Comparison of ENCODE assay signal across 8 cellular contexts in the genomic region with DNA sequence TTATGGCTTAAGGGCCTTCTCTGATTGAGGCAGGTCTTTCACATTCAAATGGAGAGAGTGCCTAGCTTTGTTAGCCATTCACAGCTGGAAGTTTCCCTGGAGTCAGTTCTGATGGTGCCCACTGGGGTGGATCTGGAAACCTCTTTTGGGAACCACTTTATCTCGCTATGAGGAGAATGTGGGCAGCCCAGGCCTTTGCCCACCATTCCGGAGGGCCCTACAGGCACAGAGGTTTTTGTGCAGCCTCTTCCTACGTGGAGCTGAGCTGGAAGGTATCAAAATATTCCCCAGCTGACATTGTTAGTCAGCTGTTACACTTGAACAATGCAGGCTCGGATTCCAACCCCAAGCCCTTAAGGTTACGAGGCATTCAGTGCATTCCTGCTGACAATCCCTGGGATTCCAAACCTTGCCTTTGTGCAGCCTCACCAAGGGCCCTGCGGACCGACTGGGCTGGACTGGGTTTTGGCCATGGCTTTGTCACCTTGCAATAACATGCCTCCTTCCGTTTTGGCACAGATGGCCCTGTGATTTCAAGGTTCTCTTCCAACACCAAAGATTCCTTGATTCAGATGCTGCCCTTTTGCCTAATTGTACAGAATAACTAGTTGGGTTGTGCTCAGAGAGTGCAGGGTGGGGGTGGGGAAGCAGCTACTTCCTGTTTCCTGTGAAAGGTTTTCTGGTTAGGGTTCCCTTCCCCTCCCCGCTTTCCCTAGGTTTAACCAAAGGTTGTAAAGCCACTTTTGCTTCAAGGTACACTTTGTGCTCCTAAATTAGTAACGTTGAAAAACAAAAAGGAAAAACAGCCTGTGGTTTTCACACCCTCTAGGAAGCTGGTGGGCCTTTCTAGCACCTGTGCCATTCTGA. TPM values are rescaled to one million over a fixed set of nuclear protein-coding genes. Genes with fewer than 3 reads are reported as not detected.
DNase-seq lines count a peak whose midpoint lies in the region; ATAC-seq and TF ChIP-seq lines count a peak whose summit lies in the region.

No MANE protein-coding gene starts in this region.

- DNase-seq in A172 (ENCODE audit: low spot score) (peak; percentile 62), HAP-1 (ENCODE audit: low spot score in 2 of 2) (peak; percentile 88 to 89), medulla oblongata (ENCODE audit: extremely low spot score) (peak; percentile 24), tibial nerve (ENCODE audit: low spot score in 2 of 2) (peak in 1 of 2 donors; percentile 24), midbrain (lab: John Stamatoyannopoulos, UW) (no peak)
- peak in 1 of 3 experiments; percentile 27 for DNase-seq in effector memory CD8-positive, alpha-beta T cell

- no peak overlapping the region for H3K4me3 ChIP-seq in HAP-1
- H3K4me3 ChIP-seq in tibial nerve = no peak overlapping the region

- H3K4me1 Mint-ChIP-seq in effector memory CD8-positive, alpha-beta T cell (ENCODE audit: low read depth in 2 of 2) = peaks cover 35 to 41% of the 10 kb centered on the region in 2 donors

- H3K27me3 ChIP-seq in HAP-1 (ENCODE audit: low read depth) (no peaks in the 10 kb centered on the region), tibial nerve (no peaks in the 10 kb centered on the region)

- TF ChIP-seq POLR2A in tibial nerve (IDR thresholded peaks at IDR 0.05) = no peak

- peaks cover 31% of the 10 kb centered on the region for H3K36me3 Mint-ChIP-seq in effector memory CD8-positive, alpha-beta T cell (ENCODE audit: insufficient read depth)

- H3K36me3 ChIP-seq in HAP-1 (replicated peaks) = peaks cover 69% of the 10 kb centered on the region
- H3K36me3 ChIP-seq in tibial nerve = peaks cover 0 to 40% (median 0%) of the 10 kb centered on the region in 3 donors

- peak overlapping the region; percentile 75 to 82 for H3K4me3 Mint-ChIP-seq in effector memory CD8-positive, alpha-beta T cell

- no peak for TF ChIP-seq CTCF in VCaP (conservative IDR thresholded peaks at IDR 0.05)
- TF ChIP-seq CTCF in tibial nerve (IDR thresholded peaks at IDR 0.05) = peak in 2 of 5 experiments; percentile 8 to 19

- in situ Hi-C loops in HAP-1 (cut with MboI; ENCODE audit: low sequenced_read_pairs) = no loop called here

- H3K4me1 ChIP-seq in HAP-1 = peaks cover 47% of the 10 kb centered on the region
- peaks cover 0 to 38% (median 26%) of the 10 kb centered on the region in 4 donors for H3K4me1 ChIP-seq in tibial nerve

- TF ChIP-seq EP300 in tibial nerve (IDR thresholded peaks at IDR 0.05) = no peak

- WGBS in tibial nerve, 2 donors = 16% methylated on average over 10 of the region's 10 CpGs

- H3K9me3 Mint-ChIP-seq in effector memory CD8-positive, alpha-beta T cell = no peaks in the 10 kb centered on the region

- H3K9me3 ChIP-seq in HAP-1 (no peaks in the 10 kb centered on the region), tibial nerve (no peaks in the 10 kb centered on the region)

- H3K27ac ChIP-seq in VCaP (peak overlapping the region; percentile 30), tibial nerve (peak overlapping the region; percentile 26 to 90 (median 60))

- peak; percentile 33 for ATAC-seq in effector memory CD8-positive, alpha-beta T cell (replicated peaks)
- no peak for ATAC-seq in HG03039 (IDR thresholded peaks at IDR 0.05; ENCODE audit: unreplicated experiment)

- peak overlapping the region; percentile 89 to 93 for H3K27ac Mint-ChIP-seq in effector memory CD8-positive, alpha-beta T cell

- no peaks in the 10 kb centered on the region for H3K27me3 Mint-ChIP-seq in effector memory CD8-positive, alpha-beta T cell

RNA-seq across cellular contexts. Expression of a gene that starts 27.1 kb away (rescaled TPM):
- 179 and 185 TPM in 2 replicates for total RNA-seq in A172 (2014; rRNA removed; shearing (Covaris generic))
- 10 to 100 TPM; 37.9 to 66.9 (median 50.8) TPM for total RNA-seq in tibial nerve

RNA-seq across cellular contexts. Expression of a gene that starts 44.1 kb away (rescaled TPM):
- total RNA-seq in A172 (2014; rRNA removed; shearing (Covaris generic)) = 10.1 and 13.1 TPM in 2 replicates
- 10 to 100 TPM; 25.5 to 40.4 (median 34.2) TPM for total RNA-seq in tibial nerve
